In genomic region chr15:37106490-37107001, GRCh38 we compare ENCODE assay signal across 10 cellular contexts. TPM values are rescaled to one million over a fixed set of nuclear protein-coding genes. Genes with fewer than 3 reads are reported as not detected.
DNase-seq lines count a peak whose midpoint lies in the region; ATAC-seq, FAIRE-seq and TF ChIP-seq lines count a peak whose summit lies in the region.
"Had no signal": no experiment of that assay in that cellular context is flagged by ENCODE, and none has a peak within 500 bp of the region (broad histone marks: within the 10 kb centered on the region; RNA-seq: fewer than 3 reads in every experiment).

No MANE protein-coding gene starts in this region.

- no peak for TF ChIP-seq CTCF in HFF-Myc (IDR thresholded peaks at IDR 0.05; ENCODE audit: low read depth, low read length, missing control alignments)
- TF ChIP-seq CTCF in bronchial epithelial cell (IDR thresholded peaks at IDR 0.05; ENCODE audit: insufficient read depth, low read length, severe bottlenecking) = peak; percentile 20

- H3K27ac ChIP-seq in ACC112 (ENCODE audit: low read depth, low read length) = no peak overlapping the region

- FAIRE-seq in bronchial epithelial cell (lab: Jason Lieb, UNC) (no peak), RCC 7860 (lab: Jason Lieb, UNC) (no peak)

- no peaks in the 10 kb centered on the region for H3K79me2 ChIP-seq in ACC112 (ENCODE audit: control insufficient read depth, insufficient read depth, low read length, unreplicated experiment)

- no peak for ATAC-seq in GM18858 (IDR thresholded peaks at IDR 0.05; ENCODE audit: unreplicated experiment)

- no peaks in the 10 kb centered on the region for H3K4me1 ChIP-seq in ACC112 (ENCODE audit: control insufficient read depth, insufficient read depth, low read length, unreplicated experiment)

- no peaks in the 10 kb centered on the region for H3K36me3 ChIP-seq in ACC112 (ENCODE audit: insufficient read depth, low read length)
- H3K36me3 ChIP-seq in bronchial epithelial cell (ENCODE audit: control insufficient read depth, insufficient read depth, low read length) = no peaks in the 10 kb centered on the region

- H3K4me3 ChIP-seq in ACC112 (ENCODE audit: low read depth, low read length) = peak overlapping the region; percentile 64
- peak overlapping the region; percentile 24 for H3K4me3 ChIP-seq in HFF-Myc (replicated peaks; ENCODE audit: low read depth, low read length)
- no peak overlapping the region for H3K4me3 ChIP-seq in bronchial epithelial cell (ENCODE audit: low read depth, low read length)
- H3K4me3 ChIP-seq: lung had no signal

- H3K27me3 ChIP-seq in ACC112 (ENCODE audit: insufficient read depth, low read length) (no peaks in the 10 kb centered on the region), bronchial epithelial cell (ENCODE audit: control insufficient read depth, insufficient read depth, low read length) (peaks cover 3% of the 10 kb centered on the region)

- H2AFZ ChIP-seq in ACC112 (ENCODE audit: low read length, unreplicated experiment) = peak overlapping the region; percentile 71

- DNase-seq in HFF-Myc (ENCODE audit: extremely low read depth, low read depth) (no peak), bronchial epithelial cell (ENCODE audit: low read depth) (no peak), medulla oblongata (ENCODE audit: extremely low spot score) (peak; percentile 78), RCC 7860 (ENCODE audit: low spot score) (no peak), A172 (ENCODE audit: low spot score) (no peak), pons (ENCODE audit: low spot score) (no peak)

RNA-seq across cellular contexts. Expression of gene MEIS2, which starts 6.2 kb away (rescaled TPM):
- total RNA-seq in bronchial epithelial cell = 6.6 and 10.9 TPM in 2 replicates
- total RNA-seq in A172 (2014; rRNA removed; shearing (Covaris generic)) = 98.3 and 106 TPM in 2 replicates
- total RNA-seq: T-helper 2 cell treated with Interferon-gamma antibody and Interleukin-4, amounts not matched to agents 100 ng/mL and 5 ng/mL, for 36 hours had no signal
